28 cellular contexts compared by ENCODE assay signal in genomic region chr6:140977425-140977824, GRCh38.
DNase-seq lines count a peak whose midpoint lies in the region; ATAC-seq and TF ChIP-seq lines count a peak whose summit lies in the region.
"Had no signal": no experiment of that assay in that cellular context is flagged by ENCODE, and none has a peak within 500 bp of the region (broad histone marks: within the 10 kb centered on the region; RNA-seq: fewer than 3 reads in every experiment).

No MANE protein-coding gene starts in this region.

- no peak overlapping the region for H3K56ac ChIP-seq in IMR-90 (ENCODE audit: extremely low read depth, insufficient read depth, low read length)

- H3K4me3 ChIP-seq in IMR-90 (ENCODE audit: insufficient read depth, low read depth, low read length) (no peak overlapping the region), foreskin fibroblast (ENCODE audit: low read depth in 1 of 2, low read length in 2 of 2) (no peak overlapping the region), thyroid gland (replicated peaks in 1 of 3) (no peak overlapping the region)
- H3K4me3 ChIP-seq: A549, left lung had no signal

- dilution Hi-C loops in IMR-90 (cut with HindIII; ENCODE audit: low sequenced_read_pairs, unreplicated experiment) = no loop called here

- no peak overlapping the region for H4K5ac ChIP-seq in IMR-90 (ENCODE audit: low read depth, low read length)

- no peaks in the 10 kb centered on the region for H3K27me3 ChIP-seq in IMR-90 (ENCODE audit: control insufficient read depth, insufficient read depth, low read length)
- H3K27me3 ChIP-seq in thyroid gland = no peaks in the 10 kb centered on the region
- H3K27me3 ChIP-seq: BE2C, left lung had no signal

- H2AK9ac ChIP-seq in IMR-90 (replicated peaks; ENCODE audit: low read depth, low read length, poor library complexity) = no peak overlapping the region

- TF ChIP-seq RAD21 in IMR-90 (IDR thresholded peaks at IDR 0.05; ENCODE audit: low read length) = no peak

- no peak overlapping the region for H3K4ac ChIP-seq in IMR-90 (ENCODE audit: low read depth, low read length)

- H3K9me1 ChIP-seq in IMR-90 (ENCODE audit: insufficient read depth, low read length) = no peaks in the 10 kb centered on the region; the same call in 1 of the 2 replicates

- no peak overlapping the region for H2BK5ac ChIP-seq in IMR-90 (ENCODE audit: low read depth, low read length, poor library complexity, severe bottlenecking)

- H2AFZ ChIP-seq in IMR-90 (replicated peaks; ENCODE audit: low read length, poor library complexity) = no peak overlapping the region

- H2BK15ac ChIP-seq in IMR-90 (ENCODE audit: low read depth, low read length) = no peak overlapping the region

- no peak overlapping the region for H3K4me2 ChIP-seq in IMR-90 (ENCODE audit: low read depth, low read length)
- H3K4me2 ChIP-seq: A549 had no signal

- H3K27ac ChIP-seq in IMR-90 (ENCODE audit: insufficient read depth, low read length) = no peak overlapping the region
- H3K27ac ChIP-seq in thyroid gland = no peak overlapping the region
- H3K27ac ChIP-seq: A549, left lung had no signal

- TF ChIP-seq POLR2A in IMR-90 (IDR thresholded peaks at IDR 0.05; ENCODE audit: low read depth, low read length) (no peak), thyroid gland (IDR thresholded peaks at IDR 0.05) (no peak)

- CTCF ChIA-PET in IMR-90 (lab: Yijun Ruan, JAX) = no interaction called here

- H3K36me3 ChIP-seq in IMR-90 (ENCODE audit: control insufficient read depth, insufficient read depth, low read length) = no peaks in the 10 kb centered on the region
- no peaks in the 10 kb centered on the region for H3K36me3 ChIP-seq in thyroid gland
- H3K36me3 ChIP-seq: BE2C, left lung had no signal

- H3K9ac ChIP-seq in IMR-90 (ENCODE audit: low read depth, low read length) = no peak overlapping the region

- H3K18ac ChIP-seq in IMR-90 (ENCODE audit: low read depth, low read length) = no peak overlapping the region

- H4K91ac ChIP-seq in IMR-90 (ENCODE audit: insufficient read depth, low read depth, low read length) = no peak overlapping the region

- H2AK5ac ChIP-seq in IMR-90 (ENCODE audit: low read depth, low read length) = no peak overlapping the region

- no peak overlapping the region for H4K8ac ChIP-seq in IMR-90 (ENCODE audit: low read depth in 2 of 2, low read length in 2 of 2)

- H3K23ac ChIP-seq in IMR-90 (ENCODE audit: low read depth, low read length) = no peak overlapping the region

- H3K79me1 ChIP-seq in IMR-90 (ENCODE audit: low read depth in 1 of 2, low read length in 2 of 2) = no peaks in the 10 kb centered on the region

- no TSS peak for BruUV-seq in IMR-90 (replicated peaks; lab: Mats Ljungman, UMichigan)

- no CpG with 5 or more reads among the region's 2 CpGs for WGBS in IMR-90 (ENCODE audit: extremely low coverage in 2 of 2, insufficient read length in 1 of 2), 2 experiments
- WGBS in thyroid gland, 2 donors = 73 to 78% methylated on average over 2 of the region's 2 CpGs

- no peaks in the 10 kb centered on the region for H3K9me3 ChIP-seq in IMR-90 (ENCODE audit: control insufficient read depth, insufficient read depth, low read length)
- no peaks in the 10 kb centered on the region for H3K9me3 ChIP-seq in thyroid gland
- H3K9me3 ChIP-seq: A549, BE2C, left lung had no signal

- H3K14ac ChIP-seq in IMR-90 (replicated peaks; ENCODE audit: low read depth, low read length) = no peak overlapping the region

- intact Hi-C loops in IMR-90 (cut with micrococcal nuclease) (no loop called here), thyroid gland (cut with DNase I) (no loop called here)

- no peak for TF ChIP-seq CTCF in AG09319 (IDR thresholded peaks at IDR 0.05; ENCODE audit: low read depth, low read length)
- no peak for TF ChIP-seq CTCF in IMR-90 (conservative IDR thresholded peaks at IDR 0.05; ENCODE audit: low read depth, low read length)
- TF ChIP-seq CTCF in foreskin fibroblast (IDR thresholded peaks at IDR 0.05; ENCODE audit: low read depth, low read length) = no peak
- TF ChIP-seq CTCF in thyroid gland (IDR thresholded peaks at IDR 0.05) = no peak

- no peak overlapping the region for H2BK120ac ChIP-seq in IMR-90 (ENCODE audit: low read depth, low read length)

- H2BK20ac ChIP-seq in IMR-90 (ENCODE audit: low read depth, low read length) = no peak overlapping the region

- peak; percentile 68 for DNase-seq in AG09319 (ENCODE audit: extremely low read depth, low read depth)
- DNase-seq in IMR-90 = peak; percentile 47
- peak; percentile 77 for DNase-seq in dermis blood vessel endothelial cell
- peak; percentile 39 to 70 for DNase-seq in foreskin fibroblast
- DNase-seq in activated CD4-positive, alpha-beta T cell treated with anti-CD3 and anti-CD28 coated beads, Interleukin-2, amount 50 U/mL, for 48 hours = no peak
- no peak for DNase-seq in thyroid gland
- DNase-seq: activated CD4-positive, alpha-beta memory T cell treated with anti-CD3 and anti-CD28 coated beads for 36 hours; activated CD4-positive, CD25-positive, alpha-beta regulatory T cell treated with anti-CD3 and anti-CD28 coated beads, Interleukin-2, amount 50 U/mL, for 72 hours; activated CD8-positive, alpha-beta memory T cell treated with anti-CD3 and anti-CD28 coated beads, Interleukin-2, amount 50 U/mL, for 4 hours; activated naive CD4-positive, alpha-beta T cell treated with Interleukin-2 at 50 U/mL for 16 hours; BE2C; CD8-positive, alpha-beta T cell; central memory CD4-positive, alpha-beta T cell; EL; HCEC 1CT; left lung; mesendoderm; NCI-H1105 treated with DMSO at 0.1 percent for 48 hours; NCI-H1930; NCI-H526; retina; stimulated activated CD4-positive, alpha-beta T cell treated with anti-CD3 and anti-CD28 coated beads, Interleukin-1b, Interleukin-23, amount 100 ng/mL, for 48 hours; stimulated activated naive CD4-positive, alpha-beta T cell treated with Interleukin-2 at 50 U/mL for 16 hours had no signal

- POLR2A ChIA-PET in IMR-90 (lab: Charles Lee; ENCODE audit: unreplicated experiment) = no interaction called here

- ATAC-seq in IMR-90 (ENCODE audit: low read depth) (no peak), GM21717 (IDR thresholded peaks at IDR 0.05; ENCODE audit: unreplicated experiment) (no peak), HG03439 (IDR thresholded peaks at IDR 0.05; ENCODE audit: unreplicated experiment) (no peak)
- ATAC-seq: A549; CD8-positive, alpha-beta T cell; HepG2; left lung; Right ventricle myocardium inferior had no signal

- H3K4me1 ChIP-seq in IMR-90 (ENCODE audit: control insufficient read depth, insufficient read depth, low read length) = peaks cover 6% of the 10 kb centered on the region; the same call in 1 of the 2 replicates
- H3K4me1 ChIP-seq in thyroid gland = peaks cover 15 to 27% of the 10 kb centered on the region in 2 donors
- H3K4me1 ChIP-seq: A549, BE2C, left lung had no signal

- no peaks in the 10 kb centered on the region for H4K20me1 ChIP-seq in IMR-90 (ENCODE audit: insufficient read depth, low read length)

- in situ Hi-C loops in IMR-90 (cut with MboI; ENCODE audit: low sequenced_read_pairs) = no loop called here

TF ChIP-seq in IMR-90, 13 proteins besides CTCF, POLR2A, EP300 and RAD21:
- TF ChIP-seq ELK1 (IDR thresholded peaks at IDR 0.05; ENCODE audit: borderline replicate concordance, low read depth, low read length) (no peak), MAZ (IDR thresholded peaks at IDR 0.05; ENCODE audit: borderline replicate concordance, low read depth, low read length) (no peak), NFE2L2 (IDR thresholded peaks at IDR 0.05; ENCODE audit: low read depth, low read length) (no peak), RFX5 (IDR thresholded peaks at IDR 0.05; ENCODE audit: low read depth, low read length) (no peak), BHLHE40 (IDR thresholded peaks at IDR 0.05; ENCODE audit: low read depth, low read length) (no peak)

Comparison
In these comparisons a context has a peak if more than half of its experiments do, and no peak if none do; other contexts are left out.
1. DNase-seq: peak in AG09319 (single experiment), IMR-90 (single experiment), dermis blood vessel endothelial cell (single experiment) and foreskin fibroblast (2 of 2); none in activated CD4-positive, alpha-beta T cell treated with anti-CD3 and anti-CD28 coated beads, Interleukin-2, amount 50 U/mL, for 48 hours (0 of 2) and thyroid gland (0 of 2).